1 cellular context compared by ENCODE assay signal in the genomic region with DNA sequence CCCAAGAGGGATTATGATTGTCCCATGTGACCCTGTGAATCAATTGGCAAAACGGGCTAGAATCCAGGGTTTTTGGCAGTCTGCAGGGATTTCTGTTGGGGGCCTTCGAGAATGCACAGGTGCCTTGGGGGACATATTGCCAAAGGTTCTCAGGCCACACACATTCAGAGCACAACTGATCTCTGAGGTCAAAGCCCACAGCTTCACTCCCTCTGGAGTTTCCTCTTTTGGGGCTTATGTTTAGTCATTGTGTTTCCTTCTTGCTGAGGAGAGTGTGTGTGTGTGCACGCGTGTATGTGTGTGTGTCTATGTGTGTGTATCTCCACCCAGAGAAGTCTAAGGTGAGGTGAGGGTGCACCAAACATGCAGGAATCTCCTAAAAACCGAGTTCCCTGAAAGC.
TF ChIP-seq lines count a peak whose summit lies in the region.

No MANE protein-coding gene starts in this region.

TF ChIP-seq in GM12878, 131 proteins besides CTCF, POLR2A, EP300 and RAD21:
- TF ChIP-seq E2F4 (IDR thresholded peaks at IDR 0.05; ENCODE audit: low read depth, low read length) (no peak), KAT2A (conservative IDR thresholded peaks at IDR 0.05; ENCODE audit: control insufficient read depth, low read depth, low read length) (no peak), IKZF1 (conservative IDR thresholded peaks at IDR 0.05) (peak; percentile 46), SKIL (IDR thresholded peaks at IDR 0.05; ENCODE audit: low read depth, poor library complexity, severe bottlenecking) (no peak), FOXM1 (IDR thresholded peaks at IDR 0.05; ENCODE audit: low read depth, low read length) (0 out of 2 replicates have a peak, but pooled peaks have one; percentile 28), RAD51 (IDR thresholded peaks at IDR 0.05) (no peak), SUZ12 (IDR thresholded peaks at IDR 0.05; ENCODE audit: unreplicated experiment) (no peak), RCOR1 (conservative IDR thresholded peaks at IDR 0.05; ENCODE audit: low read depth, low read length) (no peak), SREBF1 (IDR thresholded peaks at IDR 0.05; ENCODE audit: low read length) (no peak), ZNF207 (IDR thresholded peaks at IDR 0.05; ENCODE audit: borderline replicate concordance) (no peak), MEF2B (IDR thresholded peaks at IDR 0.05; ENCODE audit: partially characterized antibody, poor library complexity, severe bottlenecking) (no peak), POU2F2 (IDR thresholded peaks at IDR 0.05; ENCODE audit: borderline replicate concordance, low read depth, low read length) (no peak), IRF5 (IDR thresholded peaks at IDR 0.05; ENCODE audit: borderline replicate concordance) (no peak), ZNF274 (IDR thresholded peaks at IDR 0.05; ENCODE audit: insufficient read depth, insufficient read length) (no peak), STAT1 (conservative IDR thresholded peaks at IDR 0.05) (no peak), NFXL1 (IDR thresholded peaks at IDR 0.05; ENCODE audit: borderline replicate concordance) (no peak), TCF3 (IDR thresholded peaks at IDR 0.05; ENCODE audit: borderline replicate concordance, insufficient read depth, low read depth, low read length) (no peak), HCFC1 (IDR thresholded peaks at IDR 0.05; ENCODE audit: low read length) (no peak), SIN3A (IDR thresholded peaks at IDR 0.05; ENCODE audit: low read depth, low read length) (no peak), POLR2AphosphoS5 (IDR thresholded peaks at IDR 0.05; ENCODE audit: low read length) (peak; percentile 30; the same call in 1 of the 2 replicates), CREM (IDR thresholded peaks at IDR 0.05; ENCODE audit: low read depth) (0 out of 2 replicates have a peak, but pooled peaks have one; percentile 13), CHD1 (IDR thresholded peaks at IDR 0.05; ENCODE audit: low read depth, low read length) (no peak), RB1 (IDR thresholded peaks at IDR 0.05; ENCODE audit: borderline replicate concordance) (no peak), ATF2 (IDR thresholded peaks at IDR 0.05; ENCODE audit: low read length) (0 out of 2 replicates have a peak, but pooled peaks have one; percentile 47), SUPT20H (IDR thresholded peaks at IDR 0.05; ENCODE audit: borderline replicate concordance, control insufficient read depth, low read depth, low read length) (no peak), FOS (IDR thresholded peaks at IDR 0.05; ENCODE audit: borderline replicate concordance, extremely low read depth, insufficient read length) (no peak), WRNIP1 (IDR thresholded peaks at IDR 0.05; ENCODE audit: borderline replicate concordance, low read depth, low read length) (no peak), HDGF (IDR thresholded peaks at IDR 0.05) (no peak), JUND (IDR thresholded peaks at IDR 0.05; ENCODE audit: low read depth, low read length) (no peak), SMARCA5 (IDR thresholded peaks at IDR 0.05) (no peak), ZBTB33 (IDR thresholded peaks at IDR 0.05) (no peak), IRF4 (IDR thresholded peaks at IDR 0.05; ENCODE audit: low read depth, low read length) (no peak), PAX8 (IDR thresholded peaks at IDR 0.05) (no peak), EED (IDR thresholded peaks at IDR 0.05; ENCODE audit: low read depth) (peak; percentile 49; the same call in 1 of the 2 replicates), SMAD5 (IDR thresholded peaks at IDR 0.05; ENCODE audit: low read depth) (no peak), REST (IDR thresholded peaks at IDR 0.05; ENCODE audit: low read depth, low read length) (no peak), IKZF2 (IDR thresholded peaks at IDR 0.05) (peak in 1 of 2 experiments; percentile 45; a peak in 1 of 4 replicates), BCL11A (IDR thresholded peaks at IDR 0.05; ENCODE audit: low read depth, low read length) (peak; percentile 50; the same call in 1 of the 2 replicates), PML (IDR thresholded peaks at IDR 0.05; ENCODE audit: low read length) (no peak), NR2F1 (conservative IDR thresholded peaks at IDR 0.05) (0 out of 2 replicates have a peak, but pooled peaks have one; percentile 33), ZSCAN29 (IDR thresholded peaks at IDR 0.05) (no peak), DPF2 (IDR thresholded peaks at IDR 0.05) (0 out of 2 replicates have a peak, but pooled peaks have one; percentile 32), PAX5 (IDR thresholded peaks at IDR 0.05; ENCODE audit: borderline replicate concordance, low read depth, low read length) (no peak), STAT3 (IDR thresholded peaks at IDR 0.05; ENCODE audit: low read depth, low read length) (no peak), RUNX3 (IDR thresholded peaks at IDR 0.05; ENCODE audit: low read length) (peak; percentile 54)
- TF ChIP-seq, protein P1, sequence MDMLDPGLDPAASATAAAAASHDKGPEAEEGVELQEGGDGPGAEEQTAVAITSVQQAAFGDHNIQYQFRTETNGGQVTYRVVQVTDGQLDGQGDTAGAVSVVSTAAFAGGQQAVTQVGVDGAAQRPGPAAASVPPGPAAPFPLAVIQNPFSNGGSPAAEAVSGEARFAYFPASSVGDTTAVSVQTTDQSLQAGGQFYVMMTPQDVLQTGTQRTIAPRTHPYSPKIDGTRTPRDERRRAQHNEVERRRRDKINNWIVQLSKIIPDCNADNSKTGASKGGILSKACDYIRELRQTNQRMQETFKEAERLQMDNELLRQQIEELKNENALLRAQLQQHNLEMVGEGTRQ (IDR thresholded peaks at IDR 0.05; ENCODE audit: borderline replicate concordance, low read depth, low read length) = no peak
- TF ChIP-seq, protein P2, sequence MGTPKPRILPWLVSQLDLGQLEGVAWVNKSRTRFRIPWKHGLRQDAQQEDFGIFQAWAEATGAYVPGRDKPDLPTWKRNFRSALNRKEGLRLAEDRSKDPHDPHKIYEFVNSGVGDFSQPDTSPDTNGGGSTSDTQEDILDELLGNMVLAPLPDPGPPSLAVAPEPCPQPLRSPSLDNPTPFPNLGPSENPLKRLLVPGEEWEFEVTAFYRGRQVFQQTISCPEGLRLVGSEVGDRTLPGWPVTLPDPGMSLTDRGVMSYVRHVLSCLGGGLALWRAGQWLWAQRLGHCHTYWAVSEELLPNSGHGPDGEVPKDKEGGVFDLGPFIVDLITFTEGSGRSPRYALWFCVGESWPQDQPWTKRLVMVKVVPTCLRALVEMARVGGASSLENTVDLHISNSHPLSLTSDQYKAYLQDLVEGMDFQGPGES (IDR thresholded peaks at IDR 0.05) = no peak
- TF ChIP-seq, protein P3, sequence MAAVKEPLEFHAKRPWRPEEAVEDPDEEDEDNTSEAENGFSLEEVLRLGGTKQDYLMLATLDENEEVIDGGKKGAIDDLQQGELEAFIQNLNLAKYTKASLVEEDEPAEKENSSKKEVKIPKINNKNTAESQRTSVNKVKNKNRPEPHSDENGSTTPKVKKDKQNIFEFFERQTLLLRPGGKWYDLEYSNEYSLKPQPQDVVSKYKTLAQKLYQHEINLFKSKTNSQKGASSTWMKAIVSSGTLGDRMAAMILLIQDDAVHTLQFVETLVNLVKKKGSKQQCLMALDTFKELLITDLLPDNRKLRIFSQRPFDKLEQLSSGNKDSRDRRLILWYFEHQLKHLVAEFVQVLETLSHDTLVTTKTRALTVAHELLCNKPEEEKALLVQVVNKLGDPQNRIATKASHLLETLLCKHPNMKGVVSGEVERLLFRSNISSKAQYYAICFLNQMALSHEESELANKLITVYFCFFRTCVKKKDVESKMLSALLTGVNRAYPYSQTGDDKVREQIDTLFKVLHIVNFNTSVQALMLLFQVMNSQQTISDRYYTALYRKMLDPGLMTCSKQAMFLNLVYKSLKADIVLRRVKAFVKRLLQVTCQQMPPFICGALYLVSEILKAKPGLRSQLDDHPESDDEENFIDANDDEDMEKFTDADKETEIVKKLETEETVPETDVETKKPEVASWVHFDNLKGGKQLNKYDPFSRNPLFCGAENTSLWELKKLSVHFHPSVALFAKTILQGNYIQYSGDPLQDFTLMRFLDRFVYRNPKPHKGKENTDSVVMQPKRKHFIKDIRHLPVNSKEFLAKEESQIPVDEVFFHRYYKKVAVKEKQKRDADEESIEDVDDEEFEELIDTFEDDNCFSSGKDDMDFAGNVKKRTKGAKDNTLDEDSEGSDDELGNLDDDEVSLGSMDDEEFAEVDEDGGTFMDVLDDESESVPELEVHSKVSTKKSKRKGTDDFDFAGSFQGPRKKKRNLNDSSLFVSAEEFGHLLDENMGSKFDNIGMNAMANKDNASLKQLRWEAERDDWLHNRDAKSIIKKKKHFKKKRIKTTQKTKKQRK (IDR thresholded peaks at IDR 0.05; ENCODE audit: low read depth, low read length) = no peak
